ENCODE assay signal across 34 cellular contexts in genomic region chr15:52819253-52819652, GRCh38.
"Had no signal": no experiment of that assay in that cellular context is flagged by ENCODE, and none has a peak within 500 bp of the region (broad histone marks: within the 10 kb centered on the region; RNA-seq: fewer than 3 reads in every experiment).

No MANE protein-coding gene starts in this region.

- DNase-seq: Karpas-422, Kasumi-1, MG63, MM.1S, MV-4-11, NCI-H1048, NCI-H1092, NCI-H1092 treated with DMSO at 0.1 percent for 48 hours, NCI-H1105, NCI-H1105 treated with DMSO at 0.1 percent for 48 hours, NCI-H1417, NCI-H1417 treated with DMSO at 0.1 percent for 48 hours, NCI-H1436, NCI-H1436 treated with DMSO at 0.1 percent for 48 hours, NCI-H146, NCI-H1694, NCI-H1694 treated with DMSO at 0.1 percent for 48 hours, NCI-H187, NCI-H187 treated with DMSO at 0.1 percent for 48 hours, NCI-H1930, NCI-H2029, NCI-H2029 treated with DMSO at 0.1 percent for 48 hours, NCI-H2081, NCI-H2081 treated with DMSO at 0.1 percent for 48 hours, NCI-H2107, NCI-H2171, NCI-H2171 treated with DMSO at 0.1 percent for 48 hours, NCI-H2227 treated with DMSO at 0.1 percent for 48 hours, NCI-H226, NCI-H345, NCI-H446, NCI-H446 treated with DMSO at 0.1 percent for 48 hours, NCI-H510A, NCI-H510A treated with DMSO at 0.1 percent for 48 hours had no signal

- H3K4me3 ChIP-seq: MG63 had no signal

- H3K9me3 ChIP-seq: MG63 had no signal
